In genomic region chr16:10762336-10762995, GRCh38 we compare ENCODE assay signal across 30 cellular contexts. TPM values are rescaled to one million over a fixed set of nuclear protein-coding genes. Genes with fewer than 3 reads are reported as not detected.
"Had no signal": no experiment of that assay in that cellular context is flagged by ENCODE, and none has a peak within 500 bp of the region (broad histone marks: within the 10 kb centered on the region; RNA-seq: fewer than 3 reads in every experiment).

No MANE protein-coding gene starts in this region.

- H3K27ac Mint-ChIP-seq: activated CD4-positive, alpha-beta T cell treated with anti-CD3 and anti-CD28 coated beads for 36 hours; activated CD8-positive, alpha-beta memory T cell treated with anti-CD3 and anti-CD28 coated beads, Interleukin-2, amount 10 ng/mL, durations not matched to agents 7 days and 5 days; activated CD8-positive, alpha-beta T cell treated with anti-CD3 and anti-CD28 coated beads, Interleukin-2, amount 10 ng/mL, durations not matched to agents 7 days and 5 days; activated naive CD4-positive, alpha-beta T cell treated with anti-CD3 and anti-CD28 coated beads, Interleukin-2, amount 50 U/mL, for 24 hours; activated naive CD8-positive, alpha-beta T cell treated with anti-CD3 and anti-CD28 coated beads, Interleukin-2, amount 50 U/mL, for 24 hours; activated T-helper 2 cell treated with anti-CD3 and anti-CD28 coated beads, Interferon-gamma antibody, Interleukin-2, Interleukin-4, amounts not matched to agents 10 μg/mL and 5 μg/mL and 100 μg/mL, durations not matched to agents 14 hours and 24 hours and 36 hours; endodermal cell; nephron; T-cell; T-helper 2 cell treated with Interferon-gamma antibody and Interleukin-4, amounts not matched to agents 5 μg/mL and 100 μg/mL, for 36 hours had no signal

- H3K4me3 Mint-ChIP-seq: activated CD4-positive, alpha-beta T cell treated with anti-CD3 and anti-CD28 coated beads for 36 hours; activated CD8-positive, alpha-beta memory T cell treated with anti-CD3 and anti-CD28 coated beads, Interleukin-2, amount 10 ng/mL, durations not matched to agents 7 days and 5 days; activated CD8-positive, alpha-beta T cell treated with anti-CD3 and anti-CD28 coated beads, Interleukin-2, amount 10 ng/mL, durations not matched to agents 7 days and 5 days; activated naive CD4-positive, alpha-beta T cell treated with anti-CD3 and anti-CD28 coated beads, Interleukin-2, amount 50 U/mL, for 24 hours; activated naive CD8-positive, alpha-beta T cell treated with anti-CD3 and anti-CD28 coated beads, Interleukin-2, amount 50 U/mL, for 24 hours; endodermal cell; nephron; T-cell; T-helper 2 cell treated with Interferon-gamma antibody and Interleukin-4, amounts not matched to agents 5 μg/mL and 100 μg/mL, for 36 hours had no signal

- ATAC-seq: activated CD4-positive, alpha-beta T cell treated with anti-CD3 and anti-CD28 coated beads for 36 hours; activated CD8-positive, alpha-beta memory T cell treated with anti-CD3 and anti-CD28 coated beads, Interleukin-2, amount 10 ng/mL, durations not matched to agents 7 days and 5 days; activated CD8-positive, alpha-beta T cell treated with anti-CD3 and anti-CD28 coated beads, Interleukin-2, amount 10 ng/mL, durations not matched to agents 7 days and 5 days; activated naive CD8-positive, alpha-beta T cell treated with anti-CD3 and anti-CD28 coated beads, Interleukin-2, amount 50 U/mL, for 24 hours; foreskin keratinocyte; T-cell had no signal

- H3K4me3 ChIP-seq: breast epithelium, esophagus muscularis mucosa, heart right ventricle, lower lobe of right lung, ovary, prostate gland, smooth muscle cell, stomach, tibial nerve had no signal

- H3K27me3 ChIP-seq: breast epithelium, esophagus muscularis mucosa, foreskin keratinocyte, heart right ventricle, neutrophil, ovary, stomach, tibial nerve had no signal

- H3K27ac ChIP-seq: breast epithelium, esophagus muscularis mucosa, foreskin keratinocyte, lower lobe of right lung, neutrophil, ovary, prostate gland, stomach had no signal

- H3K4me1 Mint-ChIP-seq: activated naive CD4-positive, alpha-beta T cell treated with anti-CD3 and anti-CD28 coated beads, Interleukin-2, amount 50 U/mL, for 24 hours; endodermal cell; nephron had no signal

- H3K4me1 ChIP-seq: breast epithelium, foreskin keratinocyte, prostate gland, tibial nerve had no signal

- H3K4me2 ChIP-seq: smooth muscle cell had no signal

- H3K9me3 ChIP-seq: breast epithelium, esophagus muscularis mucosa, heart right ventricle, lower lobe of right lung, neutrophil, ovary, prostate gland, stomach, tibial nerve had no signal

- DNase-seq: activated CD4-positive, alpha-beta T cell treated with anti-CD3 and anti-CD28 coated beads for 36 hours; activated CD4-positive, CD25-positive, alpha-beta regulatory T cell; activated CD8-positive, alpha-beta memory T cell treated with anti-CD3 and anti-CD28 coated beads, Interleukin-2, amount 10 ng/mL, durations not matched to agents 7 days and 5 days; activated CD8-positive, alpha-beta T cell treated with anti-CD3 and anti-CD28 coated beads, Interleukin-2, amount 10 ng/mL, durations not matched to agents 7 days and 5 days; activated naive CD8-positive, alpha-beta T cell treated with anti-CD3 and anti-CD28 coated beads, Interleukin-2, amount 50 U/mL, for 24 hours; activated T-cell treated with anti-CD3 and anti-CD28 coated beads, Interleukin-2, amount 50 U/mL, for 48 hours; amygdala; central memory CD4-positive, alpha-beta T cell; endodermal cell; foreskin keratinocyte; heart right ventricle; lower lobe of right lung; mesendoderm; ovary; retina; stomach; T-cell had no signal

- H3K9me3 Mint-ChIP-seq: activated naive CD4-positive, alpha-beta T cell treated with anti-CD3 and anti-CD28 coated beads, Interleukin-2, amount 50 U/mL, for 24 hours; activated naive CD8-positive, alpha-beta T cell treated with anti-CD3 and anti-CD28 coated beads, Interleukin-2, amount 50 U/mL, for 24 hours; activated T-helper 2 cell treated with anti-CD3 and anti-CD28 coated beads, Interferon-gamma antibody, Interleukin-2, Interleukin-4, amounts not matched to agents 10 μg/mL and 5 μg/mL and 100 μg/mL, durations not matched to agents 14 hours and 24 hours and 36 hours; endodermal cell; nephron; T-cell had no signal

- H3K27me3 Mint-ChIP-seq: activated CD4-positive, alpha-beta T cell treated with anti-CD3 and anti-CD28 coated beads for 36 hours; activated CD8-positive, alpha-beta memory T cell treated with anti-CD3 and anti-CD28 coated beads, Interleukin-2, amount 10 ng/mL, durations not matched to agents 7 days and 5 days; activated naive CD4-positive, alpha-beta T cell treated with anti-CD3 and anti-CD28 coated beads, Interleukin-2, amount 50 U/mL, for 24 hours; activated naive CD8-positive, alpha-beta T cell treated with anti-CD3 and anti-CD28 coated beads, Interleukin-2, amount 50 U/mL, for 24 hours; T-cell had no signal

RNA-seq across cellular contexts. Expression of gene TVP23A, which starts 56.1 kb away (rescaled TPM):
- total RNA-seq: activated CD8-positive, alpha-beta memory T cell treated with anti-CD3 and anti-CD28 coated beads, Interleukin-2, amount 10 ng/mL, durations not matched to agents 7 days and 5 days; activated CD8-positive, alpha-beta T cell treated with anti-CD3 and anti-CD28 coated beads, Interleukin-2, amount 10 ng/mL, durations not matched to agents 7 days and 5 days; foreskin keratinocyte; glomerular endothelial cell; mononuclear cell; myocyte had no signal
- polyA plus RNA-seq: foreskin keratinocyte had no signal
